In genomic region chr13:49641810-49642291, GRCh38 we compare ENCODE assay signal across 2 cellular contexts.
TF ChIP-seq lines count a peak whose summit lies in the region.

No MANE protein-coding gene starts in this region.

TF ChIP-seq in liver, 16 proteins besides CTCF, POLR2A, EP300 and RAD21:
- TF ChIP-seq NR2F2 (IDR thresholded peaks at IDR 0.05) (no peak), SP1 (IDR thresholded peaks at IDR 0.05) (no peak), EGR1 (IDR thresholded peaks at IDR 0.05; ENCODE audit: low read depth in 2 of 2) (no peak), ATF3 (IDR thresholded peaks at IDR 0.05) (no peak), FOXA1 (IDR thresholded peaks at IDR 0.05) (no peak), REST (IDR thresholded peaks at IDR 0.05) (no peak), MAX (IDR thresholded peaks at IDR 0.05) (no peak), HNF4G (IDR thresholded peaks at IDR 0.05) (no peak), JUND (IDR thresholded peaks at IDR 0.05) (no peak), RXRA (IDR thresholded peaks at IDR 0.05) (no peak), TAF1 (conservative IDR thresholded peaks at IDR 0.05) (no peak), FOXA2 (IDR thresholded peaks at IDR 0.05) (no peak), HNF4A (conservative IDR thresholded peaks at IDR 0.05) (no peak), YY1 (IDR thresholded peaks at IDR 0.05) (no peak), ZBTB33 (IDR thresholded peaks at IDR 0.05) (no peak), GABPA (IDR thresholded peaks at IDR 0.05 in 1 of 2, conservative IDR thresholded peaks at IDR 0.05 in 1 of 2) (no peak)

TF ChIP-seq in HepG2, 621 proteins besides CTCF, POLR2A, EP300 and RAD21:
- TF ChIP-seq SP5 (CRISPR knock-in tag; IDR thresholded peaks at IDR 0.05; ENCODE audit: borderline replicate concordance, low read depth) (no peak), KLF15 (CRISPR knock-in tag; IDR thresholded peaks at IDR 0.05; ENCODE audit: borderline replicate concordance) (no peak), JDP2 (CRISPR knock-in tag; IDR thresholded peaks at IDR 0.05; ENCODE audit: borderline replicate concordance) (no peak), DR1 (CRISPR knock-in tag; IDR thresholded peaks at IDR 0.05) (no peak), POLR2AphosphoS2 (IDR thresholded peaks at IDR 0.05; ENCODE audit: low read depth, low read length) (no peak), POLR2G (IDR thresholded peaks at IDR 0.05; ENCODE audit: low read depth, low read length) (no peak), ZIK1 (CRISPR knock-in tag; IDR thresholded peaks at IDR 0.05; ENCODE audit: borderline replicate concordance, low read depth) (no peak), DRAP1 (CRISPR knock-in tag; IDR thresholded peaks at IDR 0.05) (no peak), NFYC (CRISPR knock-in tag; IDR thresholded peaks at IDR 0.05) (no peak), ZSCAN29 (CRISPR knock-in tag; conservative IDR thresholded peaks at IDR 0.05) (no peak), ARNT2 (CRISPR knock-in tag; IDR thresholded peaks at IDR 0.05; ENCODE audit: low read depth) (no peak), KLF11 (CRISPR knock-in tag; IDR thresholded peaks at IDR 0.05) (no peak), POGZ (CRISPR knock-in tag; IDR thresholded peaks at IDR 0.05) (no peak), BRF2 (CRISPR knock-in tag; IDR thresholded peaks at IDR 0.05) (no peak), ZNF766 (CRISPR knock-in tag; IDR thresholded peaks at IDR 0.05; ENCODE audit: borderline replicate concordance) (no peak), ZNF296 (CRISPR knock-in tag; conservative IDR thresholded peaks at IDR 0.05) (no peak)
- TF ChIP-seq, protein P1, sequence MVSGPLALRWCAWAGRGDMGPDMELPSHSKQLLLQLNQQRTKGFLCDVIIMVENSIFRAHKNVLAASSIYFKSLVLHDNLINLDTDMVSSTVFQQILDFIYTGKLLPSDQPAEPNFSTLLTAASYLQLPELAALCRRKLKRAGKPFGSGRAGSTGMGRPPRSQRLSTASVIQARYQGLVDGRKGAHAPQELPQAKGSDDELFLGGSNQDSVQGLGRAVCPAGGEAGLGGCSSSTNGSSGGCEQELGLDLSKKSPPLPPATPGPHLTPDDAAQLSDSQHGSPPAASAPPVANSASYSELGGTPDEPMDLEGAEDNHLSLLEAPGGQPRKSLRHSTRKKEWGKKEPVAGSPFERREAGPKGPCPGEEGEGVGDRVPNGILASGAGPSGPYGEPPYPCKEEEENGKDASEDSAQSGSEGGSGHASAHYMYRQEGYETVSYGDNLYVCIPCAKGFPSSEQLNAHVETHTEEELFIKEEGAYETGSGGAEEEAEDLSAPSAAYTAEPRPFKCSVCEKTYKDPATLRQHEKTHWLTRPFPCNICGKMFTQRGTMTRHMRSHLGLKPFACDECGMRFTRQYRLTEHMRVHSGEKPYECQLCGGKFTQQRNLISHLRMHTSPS (CRISPR knock-in tag; IDR thresholded peaks at IDR 0.05; ENCODE audit: low read depth) = no peak
- TF ChIP-seq, protein P2, sequence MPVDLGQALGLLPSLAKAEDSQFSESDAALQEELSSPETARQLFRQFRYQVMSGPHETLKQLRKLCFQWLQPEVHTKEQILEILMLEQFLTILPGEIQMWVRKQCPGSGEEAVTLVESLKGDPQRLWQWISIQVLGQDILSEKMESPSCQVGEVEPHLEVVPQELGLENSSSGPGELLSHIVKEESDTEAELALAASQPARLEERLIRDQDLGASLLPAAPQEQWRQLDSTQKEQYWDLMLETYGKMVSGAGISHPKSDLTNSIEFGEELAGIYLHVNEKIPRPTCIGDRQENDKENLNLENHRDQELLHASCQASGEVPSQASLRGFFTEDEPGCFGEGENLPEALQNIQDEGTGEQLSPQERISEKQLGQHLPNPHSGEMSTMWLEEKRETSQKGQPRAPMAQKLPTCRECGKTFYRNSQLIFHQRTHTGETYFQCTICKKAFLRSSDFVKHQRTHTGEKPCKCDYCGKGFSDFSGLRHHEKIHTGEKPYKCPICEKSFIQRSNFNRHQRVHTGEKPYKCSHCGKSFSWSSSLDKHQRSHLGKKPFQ (CRISPR knock-in tag; IDR thresholded peaks at IDR 0.05; ENCODE audit: insufficient replicate concordance) = no peak
- TF ChIP-seq, protein P3, sequence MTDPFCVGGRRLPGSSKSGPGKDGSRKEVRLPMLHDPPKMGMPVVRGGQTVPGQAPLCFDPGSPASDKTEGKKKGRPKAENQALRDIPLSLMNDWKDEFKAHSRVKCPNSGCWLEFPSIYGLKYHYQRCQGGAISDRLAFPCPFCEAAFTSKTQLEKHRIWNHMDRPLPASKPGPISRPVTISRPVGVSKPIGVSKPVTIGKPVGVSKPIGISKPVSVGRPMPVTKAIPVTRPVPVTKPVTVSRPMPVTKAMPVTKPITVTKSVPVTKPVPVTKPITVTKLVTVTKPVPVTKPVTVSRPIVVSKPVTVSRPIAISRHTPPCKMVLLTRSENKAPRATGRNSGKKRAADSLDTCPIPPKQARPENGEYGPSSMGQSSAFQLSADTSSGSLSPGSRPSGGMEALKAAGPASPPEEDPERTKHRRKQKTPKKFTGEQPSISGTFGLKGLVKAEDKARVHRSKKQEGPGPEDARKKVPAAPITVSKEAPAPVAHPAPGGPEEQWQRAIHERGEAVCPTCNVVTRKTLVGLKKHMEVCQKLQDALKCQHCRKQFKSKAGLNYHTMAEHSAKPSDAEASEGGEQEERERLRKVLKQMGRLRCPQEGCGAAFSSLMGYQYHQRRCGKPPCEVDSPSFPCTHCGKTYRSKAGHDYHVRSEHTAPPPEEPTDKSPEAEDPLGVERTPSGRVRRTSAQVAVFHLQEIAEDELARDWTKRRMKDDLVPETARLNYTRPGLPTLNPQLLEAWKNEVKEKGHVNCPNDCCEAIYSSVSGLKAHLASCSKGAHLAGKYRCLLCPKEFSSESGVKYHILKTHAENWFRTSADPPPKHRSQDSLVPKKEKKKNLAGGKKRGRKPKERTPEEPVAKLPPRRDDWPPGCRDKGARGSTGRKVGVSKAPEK (CRISPR knock-in tag; IDR thresholded peaks at IDR 0.05; ENCODE audit: borderline replicate concordance) = no peak
- TF ChIP-seq, protein P4, sequence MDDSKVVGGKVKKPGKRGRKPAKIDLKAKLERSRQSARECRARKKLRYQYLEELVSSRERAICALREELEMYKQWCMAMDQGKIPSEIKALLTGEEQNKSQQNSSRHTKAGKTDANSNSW (CRISPR knock-in tag; IDR thresholded peaks at IDR 0.05; ENCODE audit: borderline replicate concordance) = no peak
